8 cellular contexts compared by ENCODE assay signal in the genomic region with DNA sequence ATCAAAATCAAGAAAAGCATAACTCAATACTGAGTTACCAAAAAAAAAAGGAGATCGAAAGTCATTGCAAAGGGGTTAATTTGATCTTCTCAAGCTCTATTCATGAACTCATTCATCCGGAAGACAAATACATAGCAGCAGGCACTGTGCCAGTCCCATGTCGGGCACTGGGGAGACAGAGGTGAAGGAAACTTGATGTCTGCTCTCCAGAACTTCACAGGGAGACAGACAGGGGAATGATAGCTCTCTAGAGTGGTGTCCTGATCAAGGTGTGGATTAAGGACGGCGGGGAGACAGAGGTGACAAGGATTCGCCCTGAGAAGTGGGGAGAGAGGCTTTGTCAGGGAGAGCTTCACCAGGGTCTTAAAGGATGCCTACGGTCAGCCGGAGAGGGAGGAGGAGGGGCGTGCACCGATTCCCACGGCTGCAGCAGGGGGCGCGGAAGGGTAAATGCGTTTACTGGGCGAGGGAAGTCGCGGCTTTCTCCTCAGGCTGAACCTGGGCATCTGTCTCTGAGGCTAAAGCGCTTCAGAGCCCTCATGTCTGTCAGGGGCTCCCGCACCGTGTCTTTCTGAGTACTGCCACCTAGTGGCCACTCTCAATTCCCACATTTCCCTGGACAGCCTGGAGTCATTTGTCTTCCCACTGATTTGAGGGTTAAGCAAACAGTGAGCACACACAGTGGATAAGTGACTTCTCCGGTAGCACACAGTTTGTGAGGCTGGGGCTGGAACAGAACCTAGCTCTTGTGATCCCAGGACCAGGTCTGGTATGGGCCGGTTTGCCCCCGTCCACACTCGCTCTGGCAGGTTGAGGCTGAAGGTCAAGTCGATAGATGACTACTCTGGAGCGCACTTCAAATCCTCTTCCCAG.
DNase-seq lines count a peak whose midpoint lies in the region; ATAC-seq and TF ChIP-seq lines count a peak whose summit lies in the region.

No MANE protein-coding gene starts in this region.

- intact Hi-C loops in dorsolateral prefrontal cortex (cut with DNase I), result loop anchor here (2.0 to 10.0 kb wide), 7 partner anchors 136 to 694 kb away; a partner anchor contains a TSS

- POLR2A ChIA-PET in AG04449 (lab: Yijun Ruan, JAX), result interaction anchor here (0.5 kb wide), 1 partner anchor 152 kb away, joined by 3 read pairs; no protein-coding TSS in a partner anchor

- no peaks in the 10 kb centered on the region for H3K36me3 ChIP-seq in lung (ENCODE audit: control insufficient read depth in 2 of 2, insufficient read depth in 2 of 2, low read length in 2 of 2)

- ATAC-seq in GM18868 (IDR thresholded peaks at IDR 0.05; ENCODE audit: unreplicated experiment), result peak; percentile 89
- peak; percentile 83 for ATAC-seq in HG03432 (IDR thresholded peaks at IDR 0.05; ENCODE audit: unreplicated experiment)
- peak; percentile 86 for ATAC-seq in lung (ENCODE audit: insufficient read depth, low FRiP score)

- WGBS in lung, 2 donors, result 13 to 20% methylated on average over 25 to 26 of the region's 26 CpGs

- TF ChIP-seq CTCF in AG04449 (IDR thresholded peaks at IDR 0.05; ENCODE audit: insufficient read depth, low read length, missing control alignments) (peak; percentile 69), dorsolateral prefrontal cortex (IDR thresholded peaks at IDR 0.05 in 54 of 56, conservative IDR thresholded peaks at IDR 0.05 in 2 of 56; ENCODE audit: low read depth in 1 of 56, partially characterized antibody in 56 of 56) (peak; percentile 72 to 94 (median 89)), lung (IDR thresholded peaks at IDR 0.05; ENCODE audit: control extremely low read depth, extremely low read depth) (peak; percentile 72)

- CTCF ChIA-PET in AG04449 (lab: Yijun Ruan, JAX), result interaction anchor here (0.6 to 11.8 kb wide), 58 partner anchors 8 to 691 kb away, joined by 3 to 311 read pairs (median 4); a partner anchor contains a TSS

- H3K27ac ChIP-seq in dorsolateral prefrontal cortex (peak overlapping the region in 3 of 59 donors; percentile 14 to 71 (median 58)), lung (ENCODE audit: low read depth in 1 of 2, low read length in 1 of 2) (no peak overlapping the region)

- DNase-seq in AG04449 (ENCODE audit: low read depth, low spot score) (no peak), NCI-H510A treated with DMSO at 0.1 percent for 48 hours (lab: John Stamatoyannopoulos, UW) (peak; percentile 93), dorsolateral prefrontal cortex (peak; percentile 38 to 80 (median 70)), lung (ENCODE audit: low spot score) (peak; percentile 76)
- peak; percentile 59 for DNase-seq in activated CD4-positive, alpha-beta T cell treated with anti-CD3 and anti-CD28 coated beads, Interleukin-2, amount 50 U/mL, for 1 hour
- DNase-seq in stimulated activated CD4-positive, alpha-beta T cell treated with anti-CD3 and anti-CD28 coated beads, TNF-alpha, amount 100 ng/mL, for 24 hours (ENCODE audit: low read depth in 3 of 3), result peak; percentile 52 to 59 (median 58)

- peaks cover 0 to 11% (median 0%) of the 10 kb centered on the region in 45 donors for H3K27me3 ChIP-seq in dorsolateral prefrontal cortex
- H3K27me3 ChIP-seq in lung (ENCODE audit: control insufficient read depth, insufficient read depth), result no peaks in the 10 kb centered on the region

- H3K9me3 ChIP-seq in lung (ENCODE audit: control insufficient read depth in 2 of 2, insufficient read depth in 1 of 2, low read length in 1 of 2), result no peaks in the 10 kb centered on the region

- H3K4me3 ChIP-seq in AG04449 (ENCODE audit: low read depth, low read length), result peak overlapping the region; percentile 60
- H3K4me3 ChIP-seq in dorsolateral prefrontal cortex, result peak overlapping the region; percentile 38 to 80 (median 60)
- peak overlapping the region; percentile 21 for H3K4me3 ChIP-seq in lung

- H3K4me1 ChIP-seq in lung (ENCODE audit: control insufficient read depth in 2 of 2, insufficient read depth in 2 of 2, low read length in 2 of 2), result no peaks in the 10 kb centered on the region
